In the genomic region with DNA sequence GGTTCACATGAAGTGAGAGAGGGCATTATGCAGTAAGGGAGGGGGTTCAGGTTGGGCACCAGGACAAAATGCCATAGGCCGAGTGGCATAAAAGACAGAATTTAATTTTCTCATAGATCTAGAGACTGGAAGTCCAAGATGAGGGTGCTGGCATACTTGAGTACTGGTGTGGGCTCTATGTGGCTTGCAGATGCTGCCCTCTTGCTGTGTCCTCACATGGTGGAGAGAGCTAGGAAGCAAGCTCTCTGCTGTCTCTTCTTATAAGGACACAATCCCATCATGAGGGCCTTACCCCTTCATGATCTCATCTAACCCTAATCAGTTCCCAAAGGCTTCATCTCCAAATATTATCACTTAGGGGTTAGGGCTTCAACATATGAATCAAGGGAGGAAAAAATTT, we compare ENCODE assay signal across 17 cellular contexts.
DNase-seq lines count a peak whose midpoint lies in the region; ATAC-seq, FAIRE-seq and TF ChIP-seq lines count a peak whose summit lies in the region.
"Had no signal": no experiment of that assay in that cellular context is flagged by ENCODE, and none has a peak within 500 bp of the region (broad histone marks: within the 10 kb centered on the region; RNA-seq: fewer than 3 reads in every experiment).

No MANE protein-coding gene starts in this region.

- BruUV-seq in HepG2 (replicated peaks; lab: Mats Ljungman, UMichigan): no TSS peak
- no TSS peak for BruUV-seq in PC-3 (replicated peaks; lab: Mats Ljungman, UMichigan)

- no peak overlapping the region for H3K9ac ChIP-seq in HepG2 (ENCODE audit: insufficient read depth, low read depth, low read length)
- no peak overlapping the region for H3K9ac ChIP-seq in PC-3 (ENCODE audit: low read length)

- no peak for TF ChIP-seq RAD21 in HepG2 (CRISPR knock-in tag; IDR thresholded peaks at IDR 0.05)

- peak; percentile 48; the same call in 2 of the 3 replicates for ATAC-seq in HepG2
- ATAC-seq in right lobe of liver: no peak
- no peak for ATAC-seq in PC-3

- H2AFZ ChIP-seq in HepG2 (ENCODE audit: low read length) (no peak overlapping the region), PC-3 (ENCODE audit: low read length) (no peak overlapping the region)

- TF ChIP-seq EP300 in HepG2 (IDR thresholded peaks at IDR 0.05; ENCODE audit: low read depth in 2 of 2, low read length in 2 of 2) (no peak), HepG2 (CRISPR knock-in tag; IDR thresholded peaks at IDR 0.05; ENCODE audit: borderline replicate concordance) (no peak)

- H3K4me3 ChIP-seq in HepG2 (replicated peaks in 1 of 3; ENCODE audit: insufficient read depth in 1 of 3, low read depth in 2 of 3, low read length in 3 of 3) (no peak overlapping the region), right lobe of liver (no peak overlapping the region), PC-3 (ENCODE audit: low read length) (no peak overlapping the region)

- H3K79me2 ChIP-seq in HepG2 (ENCODE audit: insufficient read depth, low read length) (no peaks in the 10 kb centered on the region), PC-3 (ENCODE audit: low read length) (no peaks in the 10 kb centered on the region)

- H3K9me2 ChIP-seq in PC-3 (replicated peaks; ENCODE audit: low read length): no peaks in the 10 kb centered on the region

- FAIRE-seq in HepG2 (lab: Jason Lieb, UNC): no peak
- FAIRE-seq: A204.1, H1 had no signal

- H4K20me1 ChIP-seq in HepG2 (ENCODE audit: insufficient read depth, low read length): no peaks in the 10 kb centered on the region
- no peaks in the 10 kb centered on the region for H4K20me1 ChIP-seq in PC-3 (ENCODE audit: low read length)

- no peak overlapping the region for H3K4me2 ChIP-seq in HepG2 (ENCODE audit: low read depth, low read length)
- H3K4me2 ChIP-seq in PC-3 (ENCODE audit: low read length): no peak overlapping the region

- H3K27ac ChIP-seq in HepG2 (ENCODE audit: extremely low read length, insufficient read depth, low read length): no peak overlapping the region
- no peak overlapping the region for H3K27ac ChIP-seq in right lobe of liver
- H3K27ac ChIP-seq in PC-3 (ENCODE audit: low read length): no peak overlapping the region
- peak overlapping the region; percentile 18 for H3K27ac ChIP-seq in epithelial cell of prostate

- in situ Hi-C loops in HepG2 (cut with HindIII; ENCODE audit: extremely low pct_ligation_motif_present, low pct_unique_long_range_greater_than_20kb): no loop called here

- no peaks in the 10 kb centered on the region for H3K9me3 ChIP-seq in HepG2 (ENCODE audit: low read length)
- H3K9me3 ChIP-seq in right lobe of liver: no peaks in the 10 kb centered on the region
- H3K9me3 ChIP-seq in PC-3 (ENCODE audit: low read length): no peaks in the 10 kb centered on the region

- no peak for DNase-seq in HepG2 (ENCODE audit: low spot score)
- no peak for DNase-seq in right lobe of liver
- no peak for DNase-seq in PC-3
- DNase-seq in epithelial cell of prostate (ENCODE audit: low read depth, low spot score): no peak
- DNase-seq in AG08396 (ENCODE audit: low spot score): no peak
- DNase-seq in stimulated activated CD4-positive, alpha-beta T cell treated with anti-CD3 and anti-CD28 coated beads, Interleukin-4, amount 100 ng/mL, for 4 hours: no peak
- no peak for DNase-seq in HK-2 (ENCODE audit: unreplicated experiment)
- no peak for DNase-seq in SKM-1 (lab: John Stamatoyannopoulos, UW; ENCODE audit: unreplicated experiment)
- DNase-seq: C1 segment of cervical spinal cord, GF-D8, MV-4-11, NCI-H1436, NCI-H2029 treated with DMSO at 0.1 percent for 48 hours, NCI-H2171 treated with DMSO at 0.1 percent for 48 hours, NCI-H748 treated with DMSO at 0.1 percent for 48 hours had no signal

- intact Hi-C loops in HepG2 (cut with micrococcal nuclease; ENCODE audit: unreplicated experiment) (no loop called here), right lobe of liver (cut with DNase I) (no loop called here), PC-3 (cut with micrococcal nuclease) (no loop called here)

- H3K27me3 ChIP-seq in HepG2 (ENCODE audit: control insufficient read depth in 1 of 2, insufficient read depth in 2 of 2, low read length in 2 of 2) (no peaks in the 10 kb centered on the region), right lobe of liver (no peaks in the 10 kb centered on the region), PC-3 (ENCODE audit: low read length) (no peaks in the 10 kb centered on the region)

- 0 out of 2 replicates have a peak, but pooled peaks have one; percentile 17 for TF ChIP-seq CTCF in HepG2 (CRISPR knock-in tag; IDR thresholded peaks at IDR 0.05)
- no peak for TF ChIP-seq CTCF in right lobe of liver (IDR thresholded peaks at IDR 0.05)
- TF ChIP-seq CTCF in PC-3 (conservative IDR thresholded peaks at IDR 0.05; ENCODE audit: low read depth, low read length): peak; percentile 18; the same call in 1 of the 2 replicates

- POLR2A ChIA-PET in HepG2 (lab: Yijun Ruan, JAX) (no interaction called here), PC-3 (lab: Charles Lee; ENCODE audit: unreplicated experiment) (interaction anchor here (0.7 kb wide), 1 partner anchor 25 kb away, joined by 3 read pairs; no protein-coding TSS in a partner anchor)

- H3K4me1 ChIP-seq in HepG2 (ENCODE audit: insufficient read depth, low read length) (no peaks in the 10 kb centered on the region), right lobe of liver (no peaks in the 10 kb centered on the region), PC-3 (ENCODE audit: insufficient read depth, low read length) (peaks cover 8% of the 10 kb centered on the region)

- no peaks in the 10 kb centered on the region for H3F3A ChIP-seq in PC-3 (ENCODE audit: low read length, unreplicated experiment)

- H3K36me3 ChIP-seq in HepG2 (replicated peaks in 1 of 2; ENCODE audit: control insufficient read depth in 1 of 2, insufficient read depth in 2 of 2, low read length in 2 of 2) (no peaks in the 10 kb centered on the region), right lobe of liver (no peaks in the 10 kb centered on the region), PC-3 (ENCODE audit: low read depth, low read length) (no peaks in the 10 kb centered on the region)

- CTCF ChIA-PET in HepG2 (lab: Yijun Ruan, JAX; ENCODE audit: low intra/inter-chr PET ratio, low total read pairs) (no interaction called here), PC-3 (lab: Charles Lee) (no interaction called here)

- whole genome bisulfite sequencing in HepG2 (ENCODE audit: low lambda C conversion rate): 8% methylated on average over 1 of the region's 1 CpG
- WGBS in right lobe of liver (ENCODE audit: insufficient coverage, low coverage, low lambda C conversion rate, missing lambda C conversion rate): 80% methylated on average over 1 of the region's 1 CpG

- TF ChIP-seq POLR2A in HepG2 (IDR thresholded peaks at IDR 0.05; ENCODE audit: insufficient read depth in 1 of 2, low read depth in 2 of 2, low read length in 2 of 2) (no peak), right lobe of liver (IDR thresholded peaks at IDR 0.05) (no peak)

TF ChIP-seq in HepG2, 621 proteins besides CTCF, POLR2A, EP300 and RAD21 (continues in another document):
- TF ChIP-seq ZNF460 (CRISPR knock-in tag; IDR thresholded peaks at IDR 0.05; ENCODE audit: borderline replicate concordance) (no peak), ZC3H13 (CRISPR knock-in tag; IDR thresholded peaks at IDR 0.05) (no peak), TGIF2 (CRISPR knock-in tag; IDR thresholded peaks at IDR 0.05) (no peak), ZNF556 (CRISPR knock-in tag; IDR thresholded peaks at IDR 0.05; ENCODE audit: borderline replicate concordance) (no peak)
- TF ChIP-seq, protein P1, sequence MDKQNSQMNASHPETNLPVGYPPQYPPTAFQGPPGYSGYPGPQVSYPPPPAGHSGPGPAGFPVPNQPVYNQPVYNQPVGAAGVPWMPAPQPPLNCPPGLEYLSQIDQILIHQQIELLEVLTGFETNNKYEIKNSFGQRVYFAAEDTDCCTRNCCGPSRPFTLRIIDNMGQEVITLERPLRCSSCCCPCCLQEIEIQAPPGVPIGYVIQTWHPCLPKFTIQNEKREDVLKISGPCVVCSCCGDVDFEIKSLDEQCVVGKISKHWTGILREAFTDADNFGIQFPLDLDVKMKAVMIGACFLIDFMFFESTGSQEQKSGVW (CRISPR knock-in tag; IDR thresholded peaks at IDR 0.05; ENCODE audit: borderline replicate concordance): no peak
- TF ChIP-seq, protein P2, sequence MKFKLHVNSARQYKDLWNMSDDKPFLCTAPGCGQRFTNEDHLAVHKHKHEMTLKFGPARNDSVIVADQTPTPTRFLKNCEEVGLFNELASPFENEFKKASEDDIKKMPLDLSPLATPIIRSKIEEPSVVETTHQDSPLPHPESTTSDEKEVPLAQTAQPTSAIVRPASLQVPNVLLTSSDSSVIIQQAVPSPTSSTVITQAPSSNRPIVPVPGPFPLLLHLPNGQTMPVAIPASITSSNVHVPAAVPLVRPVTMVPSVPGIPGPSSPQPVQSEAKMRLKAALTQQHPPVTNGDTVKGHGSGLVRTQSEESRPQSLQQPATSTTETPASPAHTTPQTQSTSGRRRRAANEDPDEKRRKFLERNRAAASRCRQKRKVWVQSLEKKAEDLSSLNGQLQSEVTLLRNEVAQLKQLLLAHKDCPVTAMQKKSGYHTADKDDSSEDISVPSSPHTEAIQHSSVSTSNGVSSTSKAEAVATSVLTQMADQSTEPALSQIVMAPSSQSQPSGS (CRISPR knock-in tag; IDR thresholded peaks at IDR 0.05): no peak
- TF ChIP-seq, protein P3, sequence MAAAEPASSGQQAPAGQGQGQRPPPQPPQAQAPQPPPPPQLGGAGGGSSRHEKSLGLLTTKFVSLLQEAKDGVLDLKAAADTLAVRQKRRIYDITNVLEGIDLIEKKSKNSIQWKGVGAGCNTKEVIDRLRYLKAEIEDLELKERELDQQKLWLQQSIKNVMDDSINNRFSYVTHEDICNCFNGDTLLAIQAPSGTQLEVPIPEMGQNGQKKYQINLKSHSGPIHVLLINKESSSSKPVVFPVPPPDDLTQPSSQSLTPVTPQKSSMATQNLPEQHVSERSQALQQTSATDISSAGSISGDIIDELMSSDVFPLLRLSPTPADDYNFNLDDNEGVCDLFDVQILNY (CRISPR knock-in tag; conservative IDR thresholded peaks at IDR 0.05): no peak
- TF ChIP-seq, protein P4, sequence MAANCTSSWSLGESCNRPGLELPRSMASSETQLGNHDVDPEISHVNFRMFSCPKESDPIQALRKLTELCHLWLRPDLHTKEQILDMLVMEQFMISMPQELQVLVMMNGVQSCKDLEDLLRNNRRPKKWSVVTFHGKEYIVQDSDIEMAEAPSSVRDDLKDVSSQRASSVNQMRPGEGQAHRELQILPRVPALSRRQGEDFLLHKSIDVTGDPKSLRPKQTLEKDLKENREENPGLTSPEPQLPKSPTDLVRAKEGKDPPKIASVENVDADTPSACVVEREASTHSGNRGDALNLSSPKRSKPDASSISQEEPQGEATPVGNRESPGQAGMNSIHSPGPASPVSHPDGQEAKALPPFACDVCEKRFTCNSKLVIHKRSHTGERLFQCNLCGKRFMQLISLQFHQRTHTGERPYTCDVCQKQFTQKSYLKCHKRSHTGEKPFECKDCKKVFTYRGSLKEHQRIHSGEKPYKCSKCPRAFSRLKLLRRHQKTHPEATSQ (CRISPR knock-in tag; IDR thresholded peaks at IDR 0.05; ENCODE audit: borderline replicate concordance): no peak
- TF ChIP-seq, protein P5, sequence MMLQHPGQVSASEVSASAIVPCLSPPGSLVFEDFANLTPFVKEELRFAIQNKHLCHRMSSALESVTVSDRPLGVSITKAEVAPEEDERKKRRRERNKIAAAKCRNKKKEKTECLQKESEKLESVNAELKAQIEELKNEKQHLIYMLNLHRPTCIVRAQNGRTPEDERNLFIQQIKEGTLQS (CRISPR knock-in tag; IDR thresholded peaks at IDR 0.05): no peak

Comparison
In these comparisons a context has a peak if more than half of its experiments do, and no peak if none do; other contexts are left out.
1. CTCF ChIP-seq: peak in HepG2 (single experiment) and PC-3 (single experiment); none in right lobe of liver (0 of 4).